In the genomic region with DNA sequence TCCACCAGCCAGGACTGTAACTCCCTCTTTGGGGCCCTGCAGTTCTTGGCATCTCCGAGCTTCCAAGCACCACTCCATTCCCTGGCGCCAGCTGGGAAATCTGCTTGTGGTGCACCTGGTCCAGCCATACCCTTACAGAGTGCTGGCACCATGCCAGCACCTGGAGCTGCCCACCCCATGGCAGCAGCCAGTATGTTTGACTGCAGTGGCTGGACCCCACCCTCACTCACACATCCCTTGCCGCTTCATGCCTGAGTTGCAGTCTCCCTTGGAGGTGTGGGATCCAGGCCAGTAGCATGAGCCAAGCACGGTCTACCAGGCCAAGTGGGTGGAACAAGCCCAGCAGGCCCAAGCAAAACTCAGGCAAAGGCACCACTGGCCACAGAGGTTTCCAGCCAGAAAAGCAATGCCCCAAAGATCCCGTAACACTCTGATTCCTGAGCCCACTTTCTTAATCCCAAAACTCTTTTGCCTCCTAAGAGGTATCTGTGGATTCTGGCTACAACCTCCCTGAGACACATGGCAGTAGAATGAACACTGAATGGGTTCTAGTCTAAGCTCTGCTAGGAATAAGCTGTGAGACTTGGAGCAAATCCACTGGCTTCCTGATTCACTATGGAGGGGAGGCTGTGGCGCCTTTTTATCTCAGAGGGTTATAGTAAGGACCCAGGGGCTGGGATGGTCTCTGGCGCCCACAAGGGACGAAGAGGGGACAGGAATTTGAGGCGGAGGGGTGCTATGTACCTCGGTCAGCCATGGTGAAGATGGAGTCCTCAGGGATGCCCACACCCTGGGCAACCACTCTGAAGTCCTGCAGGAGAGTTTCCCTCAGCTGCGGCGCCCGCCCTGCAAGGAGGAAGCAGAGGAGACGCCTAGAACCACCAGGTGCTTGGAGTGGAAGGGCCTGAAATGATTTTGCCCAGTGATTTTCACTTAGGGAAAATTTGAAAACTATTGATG, we compare ENCODE assay signal across 1 cellular context.
TF ChIP-seq lines count a peak whose summit lies in the region.

No MANE protein-coding gene starts in this region.

TF ChIP-seq in IMR-90, 13 proteins besides CTCF, POLR2A, EP300 and RAD21 (continued from another document):
- TF ChIP-seq, protein P1, sequence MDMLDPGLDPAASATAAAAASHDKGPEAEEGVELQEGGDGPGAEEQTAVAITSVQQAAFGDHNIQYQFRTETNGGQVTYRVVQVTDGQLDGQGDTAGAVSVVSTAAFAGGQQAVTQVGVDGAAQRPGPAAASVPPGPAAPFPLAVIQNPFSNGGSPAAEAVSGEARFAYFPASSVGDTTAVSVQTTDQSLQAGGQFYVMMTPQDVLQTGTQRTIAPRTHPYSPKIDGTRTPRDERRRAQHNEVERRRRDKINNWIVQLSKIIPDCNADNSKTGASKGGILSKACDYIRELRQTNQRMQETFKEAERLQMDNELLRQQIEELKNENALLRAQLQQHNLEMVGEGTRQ (IDR thresholded peaks at IDR 0.05; ENCODE audit: low read depth, low read length): no peak
- TF ChIP-seq CEBPB (IDR thresholded peaks at IDR 0.05; ENCODE audit: low read depth, low read length): no peak
- TF ChIP-seq FOS (IDR thresholded peaks at IDR 0.05; ENCODE audit: low read depth, low read length): no peak
- TF ChIP-seq BHLHE40 (IDR thresholded peaks at IDR 0.05; ENCODE audit: low read depth, low read length): no peak
TF ChIP-seq in IMR-90: peak in this region for 0.
